Comparison of ENCODE assay signal across 20 cellular contexts in the genomic region with DNA sequence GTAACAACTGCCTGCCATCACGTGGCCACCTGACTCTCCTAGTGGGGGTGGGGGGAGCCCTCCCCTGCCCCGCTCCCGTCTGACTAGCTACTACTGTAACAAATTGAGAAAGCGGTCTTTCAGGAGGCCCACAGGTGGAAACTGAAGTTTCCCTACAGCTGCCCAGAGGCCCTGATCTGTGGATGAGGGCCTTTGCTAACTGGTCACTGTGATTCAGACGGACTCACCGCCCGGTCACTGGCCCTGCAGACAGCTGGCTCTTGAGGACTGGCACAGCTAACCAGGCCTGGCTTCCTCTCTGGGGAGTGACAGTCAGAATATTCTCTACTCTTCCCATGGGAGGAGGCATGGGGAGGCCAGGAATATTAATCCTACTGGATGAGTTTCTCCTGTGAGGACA.
A peak's percentile ranks its signal among the peaks of the same experiment; 100 is the strongest.
DNase-seq lines count a peak whose midpoint lies in the region; ATAC-seq and TF ChIP-seq lines count a peak whose summit lies in the region.
"Had no signal": no experiment of that assay in that cellular context is flagged by ENCODE, and none has a peak within 500 bp of the region (broad histone marks: within the 10 kb centered on the region; RNA-seq: fewer than 3 reads in every experiment).

No MANE protein-coding gene starts in this region.

- no peaks in the 10 kb centered on the region for H3K27me3 Mint-ChIP-seq in endodermal cell (ENCODE audit: insufficient read depth)

- peaks cover 18% of the 10 kb centered on the region for H3K9me3 Mint-ChIP-seq in endodermal cell
- H3K9me3 Mint-ChIP-seq: stimulated activated effector memory CD8-positive, alpha-beta T cell treated with anti-CD3 and anti-CD28 coated beads, Interleukin-12 subunit alpha, Interleukin-12 subunit beta, amount 100 ng/mL, for 72 hours had no signal

- in situ Hi-C loops in GM23248 (cut with MboI): no loop called here

- H3K4me1 Mint-ChIP-seq in endodermal cell: peaks cover 9% of the 10 kb centered on the region
- H3K4me1 Mint-ChIP-seq: activated naive CD8-positive, alpha-beta T cell treated with anti-CD3 and anti-CD28 coated beads, Interleukin-2, amount 50 U/mL, for 24 hours had no signal

- H3K9me2 ChIP-seq in GM23248 (ENCODE audit: insufficient read depth): no peaks in the 10 kb centered on the region

- H3K4me3 ChIP-seq in GM23248: no peak overlapping the region
- no peak overlapping the region for H3K4me3 ChIP-seq in endodermal cell (ENCODE audit: low read length)
- H3K4me3 ChIP-seq in skeletal muscle cell (ENCODE audit: low read depth, low read length): no peak overlapping the region
- no peak overlapping the region for H3K4me3 ChIP-seq in left lung
- H3K4me3 ChIP-seq: right lobe of liver, uterus had no signal

- H3K27ac ChIP-seq in GM23248 (no peak overlapping the region), endodermal cell (ENCODE audit: low read depth, low read length) (no peak overlapping the region), left lung (no peak overlapping the region), caudate nucleus (ENCODE audit: low read depth, low read length) (no peak overlapping the region)
- H3K27ac ChIP-seq: parathyroid adenoma, right lobe of liver, uterus had no signal

- no peak for TF ChIP-seq CTCF in endodermal cell (conservative IDR thresholded peaks at IDR 0.05)
- TF ChIP-seq CTCF in omental fat pad (IDR thresholded peaks at IDR 0.05): no peak
- no peak for TF ChIP-seq CTCF in left lung (IDR thresholded peaks at IDR 0.05)

- no peak overlapping the region for H2AFZ ChIP-seq in GM23248
- H2AFZ ChIP-seq: parathyroid adenoma had no signal

- H4K20me1 ChIP-seq in GM23248 (ENCODE audit: insufficient read depth): no peaks in the 10 kb centered on the region

- no peak overlapping the region for H3K4me3 Mint-ChIP-seq in endodermal cell
- H3K4me3 Mint-ChIP-seq: activated CD4-positive, alpha-beta memory T cell treated with anti-CD3 and anti-CD28 coated beads, Interleukin-2, amount 10 ng/mL, durations not matched to agents 7 days and 5 days; activated naive CD8-positive, alpha-beta T cell treated with anti-CD3 and anti-CD28 coated beads, Interleukin-2, amount 50 U/mL, for 24 hours; stimulated activated effector memory CD8-positive, alpha-beta T cell treated with anti-CD3 and anti-CD28 coated beads, Interleukin-12 subunit alpha, Interleukin-12 subunit beta, amount 100 ng/mL, for 72 hours had no signal

- DNase-seq in GM23248: peak; percentile 33
- peak; percentile 20 for DNase-seq in M059J (ENCODE audit: low read depth)
- DNase-seq in endodermal cell: no peak
- peak; percentile 7 for DNase-seq in skeletal muscle cell (ENCODE audit: low read depth)
- DNase-seq in omental fat pad (ENCODE audit: low spot score): no peak
- DNase-seq in left lung: no peak
- no peak for DNase-seq in caudate nucleus (lab: John Stamatoyannopoulos, UW)
- DNase-seq: activated CD4-positive, alpha-beta memory T cell treated with anti-CD3 and anti-CD28 coated beads, Interleukin-2, amount 10 ng/mL, durations not matched to agents 7 days and 5 days; activated gamma-delta T cell; activated naive CD8-positive, alpha-beta T cell treated with anti-CD3 and anti-CD28 coated beads, Interleukin-2, amount 50 U/mL, for 24 hours; activated T-cell treated with anti-CD3 and anti-CD28 coated beads for 4 hours; AML-193; DMS79; hippocampal formation; NCI-H524 treated with DMSO at 0.1 percent for 48 hours; uterus had no signal

- no peaks in the 10 kb centered on the region for H3K79me2 ChIP-seq in GM23248 (ENCODE audit: insufficient read depth)
- H3K79me2 ChIP-seq: parathyroid adenoma had no signal

- intact Hi-C loops in left lung (cut with DNase I): no loop called here

- no peak overlapping the region for H3K4me2 ChIP-seq in GM23248 (ENCODE audit: unreplicated experiment)

- H3F3A ChIP-seq in GM23248 (ENCODE audit: insufficient read depth): no peaks in the 10 kb centered on the region

- H3K9me3 ChIP-seq in GM23248 (ENCODE audit: low read depth) (no peaks in the 10 kb centered on the region), endodermal cell (ENCODE audit: control insufficient read depth, low read length) (peaks cover 18% of the 10 kb centered on the region), left lung (peaks cover 0 to 10% of the 10 kb centered on the region in 2 donors)
- H3K9me3 ChIP-seq: right lobe of liver, uterus had no signal

- ATAC-seq in omental fat pad (ENCODE audit: low FRiP score): no peak
- no peak for ATAC-seq in left lung
- ATAC-seq: activated CD4-positive, CD25-positive, alpha-beta regulatory T cell treated with anti-CD3 and anti-CD28 coated beads, Interleukin-2, amount 50 U/mL, for 24 hours; activated naive CD8-positive, alpha-beta T cell treated with anti-CD3 and anti-CD28 coated beads, Interleukin-2, amount 50 U/mL, for 24 hours; right lobe of liver had no signal

- peak overlapping the region; percentile 77 for H3K27ac Mint-ChIP-seq in endodermal cell
- H3K27ac Mint-ChIP-seq: activated CD4-positive, alpha-beta memory T cell treated with anti-CD3 and anti-CD28 coated beads, Interleukin-2, amount 10 ng/mL, durations not matched to agents 7 days and 5 days; activated naive CD8-positive, alpha-beta T cell treated with anti-CD3 and anti-CD28 coated beads, Interleukin-2, amount 50 U/mL, for 24 hours; stimulated activated effector memory CD8-positive, alpha-beta T cell treated with anti-CD3 and anti-CD28 coated beads, Interleukin-12 subunit alpha, Interleukin-12 subunit beta, amount 100 ng/mL, for 72 hours had no signal

- H3K36me3 ChIP-seq in GM23248 (ENCODE audit: low read depth) (no peaks in the 10 kb centered on the region), endodermal cell (ENCODE audit: control insufficient read depth, insufficient read depth, low read length) (peaks cover 33% of the 10 kb centered on the region), left lung (no peaks in the 10 kb centered on the region)
- H3K36me3 ChIP-seq: right lobe of liver, uterus had no signal

- H3K4me1 ChIP-seq in GM23248 (ENCODE audit: insufficient read depth): no peaks in the 10 kb centered on the region
- H3K4me1 ChIP-seq in endodermal cell (ENCODE audit: control insufficient read depth, insufficient read depth, low read length): no peaks in the 10 kb centered on the region
- no peaks in the 10 kb centered on the region for H3K4me1 ChIP-seq in left lung
- H3K4me1 ChIP-seq: parathyroid adenoma, right lobe of liver, uterus had no signal

- WGBS in GM23248 (ENCODE audit: low coverage in 1 of 2, low lambda C conversion rate in 2 of 2, missing lambda C conversion rate in 2 of 2), 2 experiments: 60 to 76% methylated on average over 6 to 7 of the region's 7 CpGs
- 88 to 94% methylated on average over 7 of the region's 7 CpGs for WGBS in endodermal cell (ENCODE audit: insufficient coverage in 1 of 2, insufficient read length in 1 of 2), 2 experiments

- peaks cover 34% of the 10 kb centered on the region for H3K36me3 Mint-ChIP-seq in endodermal cell (ENCODE audit: low read depth)

- H3K27me3 ChIP-seq in GM23248 (replicated peaks; ENCODE audit: insufficient read depth): no peaks in the 10 kb centered on the region
- no peaks in the 10 kb centered on the region for H3K27me3 ChIP-seq in endodermal cell (ENCODE audit: control insufficient read depth, insufficient read depth, low read length, poor library complexity, severe bottlenecking)
- H3K27me3 ChIP-seq in left lung: peaks cover 0 to 26% of the 10 kb centered on the region in 2 donors
- H3K27me3 ChIP-seq: right lobe of liver, uterus had no signal

- H3K9ac ChIP-seq in GM23248 (no peak overlapping the region), endodermal cell (ENCODE audit: extremely low read depth, low read length, poor library complexity, severe bottlenecking) (no peak overlapping the region)
- H3K9ac ChIP-seq: parathyroid adenoma had no signal

Comparison
In these comparisons a context has a peak if more than half of its experiments do, and no peak if none do; other contexts are left out.
1. DNase-seq: peak in GM23248 (single experiment), M059J (single experiment) and skeletal muscle cell (single experiment); none in endodermal cell (single experiment), omental fat pad (single experiment), left lung (0 of 2) and caudate nucleus (0 of 61).